17 cellular contexts compared by ENCODE assay signal in the genomic region with DNA sequence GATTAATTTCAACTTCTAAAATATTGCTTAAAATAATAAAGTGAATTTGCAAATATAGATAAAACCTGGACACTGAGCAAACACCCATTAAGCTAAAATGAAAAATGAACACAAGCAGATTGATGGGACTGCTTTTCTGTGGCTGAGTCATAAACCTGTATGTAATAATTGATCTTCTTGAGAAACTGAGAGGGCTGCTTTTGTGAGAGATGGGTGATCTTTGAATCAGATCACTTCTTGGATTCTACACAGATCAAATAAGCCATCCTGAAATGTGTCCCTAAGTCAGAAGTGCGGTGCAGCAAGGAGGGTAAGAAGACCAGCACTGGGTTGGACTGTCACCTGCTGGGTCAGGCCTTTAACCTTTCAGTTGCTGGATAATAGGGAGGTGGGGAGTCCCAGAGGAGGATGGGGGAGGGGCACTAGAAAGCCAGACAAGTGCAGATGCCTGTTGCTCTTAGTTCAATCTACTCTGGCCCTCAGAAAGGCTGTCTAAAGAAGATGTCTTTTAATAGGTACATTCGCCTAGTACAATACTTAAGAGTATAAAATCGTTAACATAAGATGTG.
DNase-seq lines count a peak whose midpoint lies in the region; ATAC-seq lines count a peak whose summit lies in the region.
"Had no signal": no experiment of that assay in that cellular context is flagged by ENCODE, and none has a peak within 500 bp of the region (broad histone marks: within the 10 kb centered on the region; RNA-seq: fewer than 3 reads in every experiment).

No MANE protein-coding gene starts in this region.

- peak overlapping the region; percentile 70 for H2AFZ ChIP-seq in ACC112 (ENCODE audit: low read length, unreplicated experiment)

- H3K9me3 Mint-ChIP-seq in activated CD4-positive, alpha-beta T cell treated with anti-CD3 and anti-CD28 coated beads for 36 hours (ENCODE audit: low read depth): peaks cover 13% of the 10 kb centered on the region
- H3K9me3 Mint-ChIP-seq in activated T-cell treated with anti-CD3 and anti-CD28 coated beads, Interleukin-2, amount 50 U/mL, for 72 hours: peaks cover 7 to 13% of the 10 kb centered on the region in 2 donors

- H3K36me3 Mint-ChIP-seq in activated CD4-positive, alpha-beta T cell treated with anti-CD3 and anti-CD28 coated beads for 36 hours (ENCODE audit: low read depth): peaks cover 9% of the 10 kb centered on the region
- H3K36me3 Mint-ChIP-seq in activated T-cell treated with anti-CD3 and anti-CD28 coated beads, Interleukin-2, amount 50 U/mL, for 72 hours (ENCODE audit: insufficient read depth in 2 of 2): peaks cover 9 to 21% of the 10 kb centered on the region in 2 donors

- peak; percentile 34 for DNase-seq in activated CD4-positive, alpha-beta T cell treated with anti-CD3 and anti-CD28 coated beads for 36 hours
- no peak for DNase-seq in activated CD4-positive, alpha-beta T cell treated with anti-CD3 and anti-CD28 coated beads for 1 hour
- peak in 1 of 2 donors; percentile 10 for DNase-seq in activated T-cell treated with anti-CD3 and anti-CD28 coated beads, Interleukin-2, amount 50 U/mL, for 72 hours
- DNase-seq in medulla oblongata (ENCODE audit: extremely low spot score) (peak; percentile 2), A172 (ENCODE audit: low spot score) (no peak)
- DNase-seq: activated B cell treated with CpG ODN at 0.5 μM for 24 hours; activated CD8-positive, alpha-beta memory T cell treated with anti-CD3 and anti-CD28 coated beads, Interleukin-2, amount 50 U/mL, for 48 hours; endodermal cell; heart left ventricle; left ventricle myocardium inferior; T-helper 9 cell had no signal

- no peak overlapping the region for H3K4me3 Mint-ChIP-seq in activated CD4-positive, alpha-beta T cell treated with anti-CD3 and anti-CD28 coated beads for 36 hours
- peak overlapping the region; percentile 16 to 73 for H3K4me3 Mint-ChIP-seq in activated T-cell treated with anti-CD3 and anti-CD28 coated beads, Interleukin-2, amount 50 U/mL, for 72 hours
- H3K4me3 Mint-ChIP-seq: activated B cell treated with CpG ODN at 0.5 μM for 24 hours, endodermal cell had no signal

- H3K4me1 ChIP-seq in ACC112 (ENCODE audit: control insufficient read depth, insufficient read depth, low read length, unreplicated experiment): no peaks in the 10 kb centered on the region

- peak overlapping the region; percentile 66 for H3K4me3 ChIP-seq in ACC112 (ENCODE audit: low read depth, low read length)
- H3K4me3 ChIP-seq: heart left ventricle, left ventricle myocardium inferior, mucosa of descending colon had no signal

- no peaks in the 10 kb centered on the region for H3K27me3 ChIP-seq in ACC112 (ENCODE audit: insufficient read depth, low read length)
- H3K27me3 ChIP-seq: brain microvascular endothelial cell, heart left ventricle had no signal

- no peaks in the 10 kb centered on the region for H3K79me2 ChIP-seq in ACC112 (ENCODE audit: control insufficient read depth, insufficient read depth, low read length, unreplicated experiment)

- peaks cover 2% of the 10 kb centered on the region for H3K27me3 Mint-ChIP-seq in activated CD4-positive, alpha-beta T cell treated with anti-CD3 and anti-CD28 coated beads for 36 hours
- peaks cover 6% of the 10 kb centered on the region for H3K27me3 Mint-ChIP-seq in activated T-cell treated with anti-CD3 and anti-CD28 coated beads, Interleukin-2, amount 50 U/mL, for 72 hours (ENCODE audit: low read depth)
- H3K27me3 Mint-ChIP-seq: activated B cell treated with CpG ODN at 0.5 μM for 24 hours had no signal

- H3K4me1 Mint-ChIP-seq in activated CD4-positive, alpha-beta T cell treated with anti-CD3 and anti-CD28 coated beads for 36 hours: peaks cover 36% of the 10 kb centered on the region
- H3K4me1 Mint-ChIP-seq in activated T-cell treated with anti-CD3 and anti-CD28 coated beads, Interleukin-2, amount 50 U/mL, for 72 hours (ENCODE audit: low read depth): peaks cover 48% of the 10 kb centered on the region

- POLR2A ChIA-PET in activated CD4-positive, alpha-beta T cell treated with anti-CD3 and anti-CD28 coated beads for 36 hours (lab: Charles Lee): interaction anchor here (0.9 to 1.5 kb wide), 6 partner anchors 38 to 204 kb away, joined by 3 to 18 read pairs (median 6); a partner anchor contains a TSS

- peaks cover 2% of the 10 kb centered on the region; the same call in 1 of the 2 replicates for H3K36me3 ChIP-seq in ACC112 (ENCODE audit: insufficient read depth, low read length)
- H3K36me3 ChIP-seq: brain microvascular endothelial cell, heart left ventricle, left ventricle myocardium inferior had no signal

- no peak overlapping the region for H3K27ac ChIP-seq in ACC112 (ENCODE audit: low read depth, low read length)
- H3K27ac ChIP-seq: brain microvascular endothelial cell, heart left ventricle, left ventricle myocardium inferior had no signal

- H3K27ac Mint-ChIP-seq in activated CD4-positive, alpha-beta T cell treated with anti-CD3 and anti-CD28 coated beads for 36 hours: peak overlapping the region; percentile 22
- H3K27ac Mint-ChIP-seq in activated T-cell treated with anti-CD3 and anti-CD28 coated beads, Interleukin-2, amount 50 U/mL, for 72 hours: peak overlapping the region; percentile 1
- H3K27ac Mint-ChIP-seq: activated B cell treated with CpG ODN at 0.5 μM for 24 hours, endodermal cell had no signal

- peak; percentile 68 for ATAC-seq in activated CD4-positive, alpha-beta T cell treated with anti-CD3 and anti-CD28 coated beads for 36 hours
- ATAC-seq in activated T-cell treated with anti-CD3 and anti-CD28 coated beads, Interleukin-2, amount 50 U/mL, for 72 hours (replicated peaks in 1 of 2): peak; percentile 67 to 79
- ATAC-seq in GM21515 (IDR thresholded peaks at IDR 0.05; ENCODE audit: unreplicated experiment) (no peak), HG03342 (IDR thresholded peaks at IDR 0.05; ENCODE audit: unreplicated experiment) (no peak)
- ATAC-seq: HepG2 had no signal

- CTCF ChIA-PET in activated CD4-positive, alpha-beta T cell treated with anti-CD3 and anti-CD28 coated beads for 36 hours (lab: Charles Lee): interaction anchor here (0.6 to 5.2 kb wide), 30 partner anchors 15 to 286 kb away, joined by 3 to 72 read pairs (median 5); a partner anchor contains a TSS

- intact Hi-C loops in activated CD4-positive, alpha-beta T cell treated with anti-CD3 and anti-CD28 coated beads for 36 hours (cut with DNase I, micrococcal nuclease): loop anchor here (1.0 to 2.0 kb wide), 9 partner anchors 38 to 287 kb away; a partner anchor contains a TSS

Comparison
In these comparisons a context has a peak if more than half of its experiments do, and no peak if none do; other contexts are left out.
1. DNase-seq: peak in activated CD4-positive, alpha-beta T cell treated with anti-CD3 and anti-CD28 coated beads for 36 hours (single experiment) and medulla oblongata (single experiment); none in activated CD4-positive, alpha-beta T cell treated with anti-CD3 and anti-CD28 coated beads for 1 hour (single experiment) and A172 (single experiment).
2. ATAC-seq: peak in activated CD4-positive, alpha-beta T cell treated with anti-CD3 and anti-CD28 coated beads for 36 hours (single experiment) and activated T-cell treated with anti-CD3 and anti-CD28 coated beads, Interleukin-2, amount 50 U/mL, for 72 hours (2 of 2); none in GM21515 (single experiment) and HG03342 (single experiment).